ENCODE assay signal across 6 cellular contexts in genomic region chr1:58454807-58455206, GRCh38.
"Had no signal": no experiment of that assay in that cellular context is flagged by ENCODE, and none has a peak within 500 bp of the region (broad histone marks: within the 10 kb centered on the region; RNA-seq: fewer than 3 reads in every experiment).

No MANE protein-coding gene starts in this region.

- H3K27ac ChIP-seq: HL-60 had no signal

- DNase-seq: GOT3, HCEC 1CT, KBM-7 had no signal

- H3K4me1 Mint-ChIP-seq: IgD-negative memory B cell had no signal

- H3K27me3 Mint-ChIP-seq: IgD-negative memory B cell had no signal

- H3K4me3 Mint-ChIP-seq: H9, IgD-negative memory B cell had no signal

- H3K9me3 Mint-ChIP-seq: H9 had no signal
